ENCODE assay signal across 8 cellular contexts in the genomic region with DNA sequence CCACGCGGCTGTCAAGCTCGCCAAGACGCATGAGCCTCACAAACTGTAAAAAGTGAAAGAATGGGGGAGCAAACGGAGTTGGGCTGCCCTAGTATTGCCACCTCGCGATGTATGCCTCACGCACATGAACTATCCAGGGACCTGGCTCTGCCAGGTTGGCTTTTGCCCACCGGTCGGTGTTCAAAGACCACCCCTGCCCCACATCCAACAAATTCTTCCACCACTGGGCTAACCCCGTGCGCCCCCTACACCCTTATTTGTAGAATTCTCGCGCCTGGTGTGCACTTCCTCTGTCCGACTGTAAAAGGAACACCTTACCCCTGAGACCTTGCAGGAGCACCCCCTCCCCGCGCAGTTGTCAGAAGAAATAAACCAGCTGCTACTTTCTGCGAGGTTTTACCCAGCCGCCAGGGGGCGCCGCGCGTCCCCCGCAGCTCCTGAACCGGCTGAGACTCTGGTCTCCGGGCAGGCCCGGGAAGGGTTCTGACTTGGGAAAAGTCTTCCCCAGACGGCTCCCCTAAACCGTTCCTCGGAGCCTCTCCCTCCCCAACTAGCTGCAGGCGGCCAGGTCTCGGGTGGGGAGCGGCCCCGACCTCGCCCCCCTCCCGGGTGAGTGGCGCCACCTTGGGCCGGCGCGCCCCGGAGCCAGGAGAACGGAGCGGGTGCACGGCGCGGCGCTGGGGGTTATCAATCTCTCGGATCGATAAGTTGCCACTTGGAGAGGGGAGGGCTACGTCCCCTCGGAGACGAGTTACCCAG. TPM values are rescaled to one million over a fixed set of nuclear protein-coding genes. Genes with fewer than 3 reads are reported as not detected.
DNase-seq lines count a peak whose midpoint lies in the region; ATAC-seq and TF ChIP-seq lines count a peak whose summit lies in the region.

No MANE protein-coding gene starts in this region.

- H4K20me1 ChIP-seq in GM23248 (ENCODE audit: insufficient read depth), result no peaks in the 10 kb centered on the region

- WGBS in GM23248 (ENCODE audit: low coverage in 1 of 2, low lambda C conversion rate in 2 of 2, missing lambda C conversion rate in 2 of 2), 2 experiments, result 2% methylated on average over 35 to 39 of the region's 52 CpGs

- no peak overlapping the region for H3K9ac ChIP-seq in GM23248

- H3K9me2 ChIP-seq in GM23248 (ENCODE audit: insufficient read depth), result no peaks in the 10 kb centered on the region

- peak overlapping the region; percentile 83 for H3K4me2 ChIP-seq in GM23248 (ENCODE audit: unreplicated experiment)

- in situ Hi-C loops in GM23248 (cut with MboI), result no loop called here

- H3K9me3 ChIP-seq in GM23248 (ENCODE audit: low read depth) (no peaks in the 10 kb centered on the region), neutrophil (peaks cover 3% of the 10 kb centered on the region)

- no peaks in the 10 kb centered on the region for H3K36me3 ChIP-seq in ACC112 (ENCODE audit: insufficient read depth, low read length)
- H3K36me3 ChIP-seq in GM23248 (ENCODE audit: low read depth), result no peaks in the 10 kb centered on the region
- H3K36me3 ChIP-seq in neutrophil, result no peaks in the 10 kb centered on the region

- no peak for ATAC-seq in HG03175 (IDR thresholded peaks at IDR 0.05; ENCODE audit: unreplicated experiment)
- no peak for ATAC-seq in GM21723 (IDR thresholded peaks at IDR 0.05; ENCODE audit: unreplicated experiment)

- H3K4me3 ChIP-seq in ACC112 (ENCODE audit: low read depth, low read length), result peak overlapping the region; percentile 83
- H3K4me3 ChIP-seq in GM23248, result peak overlapping the region; percentile 77
- H3K4me3 ChIP-seq in neutrophil (ENCODE audit: low read depth in 1 of 2, low read length in 1 of 2), result peak overlapping the region; percentile 17 to 35

- H3K27me3 ChIP-seq in ACC112 (ENCODE audit: insufficient read depth, low read length) (peaks cover 13% of the 10 kb centered on the region; the same call in 1 of the 2 replicates), GM23248 (replicated peaks; ENCODE audit: insufficient read depth) (peaks cover 31% of the 10 kb centered on the region), neutrophil (peaks cover 100% of the 10 kb centered on the region)

- H3K27ac ChIP-seq in ACC112 (ENCODE audit: low read depth, low read length), result no peak overlapping the region
- H3K27ac ChIP-seq in GM23248, result no peak overlapping the region
- H3K27ac ChIP-seq in neutrophil, result no peak overlapping the region

- H3K4me1 ChIP-seq in ACC112 (ENCODE audit: control insufficient read depth, insufficient read depth, low read length, unreplicated experiment) (peaks cover 9% of the 10 kb centered on the region), GM23248 (ENCODE audit: insufficient read depth) (no peaks in the 10 kb centered on the region), neutrophil (ENCODE audit: control insufficient read depth in 1 of 2, insufficient read depth in 1 of 2, low read depth in 1 of 2, low read length in 1 of 2) (peaks cover 11 to 42% of the 10 kb centered on the region in 2 experiments)

- no peaks in the 10 kb centered on the region for H3F3A ChIP-seq in GM23248 (ENCODE audit: insufficient read depth)

- TF ChIP-seq CTCF in neutrophil (IDR thresholded peaks at IDR 0.05), result peak; percentile 64

- H2AFZ ChIP-seq in ACC112 (ENCODE audit: low read length, unreplicated experiment), result peak overlapping the region; percentile 62
- no peak overlapping the region for H2AFZ ChIP-seq in GM23248

- H3K79me2 ChIP-seq in ACC112 (ENCODE audit: control insufficient read depth, insufficient read depth, low read length, unreplicated experiment) (peaks cover 9% of the 10 kb centered on the region), GM23248 (ENCODE audit: insufficient read depth) (no peaks in the 10 kb centered on the region)

- DNase-seq in GM23248 (peak; percentile 60), NCI-H82 treated with DMSO at 0.1 percent for 48 hours (lab: John Stamatoyannopoulos, UW; ENCODE audit: unreplicated experiment) (peak; percentile 83), germinal center (ENCODE audit: low spot score) (peak; percentile 75)
- DNase-seq in activated T-helper 1 cell treated with anti-CD3 and anti-CD28 coated beads, Interleukin-2, amount 50 U/mL, for 16 hours (ENCODE audit: low read depth in 1 of 2, low spot score in 1 of 2), result peak; percentile 20 to 22

RNA-seq across cellular contexts. Expression of a gene that starts 1.7 kb away (rescaled TPM):
- total RNA-seq in GM23248 (2014; rRNA removed; shearing (Covaris generic)), result 0.13 and 0.43 TPM in 2 replicates
- 0.49 and 0.72 TPM in 2 replicates for polyA plus RNA-seq in GM23248 (2016; fragmentation: Nextera tagmentation; extraction: Ambion mirVana)

Comparison
In these comparisons a context has a peak if more than half of its experiments do, and no peak if none do; other contexts are left out.
1. H3K4me3 ChIP-seq: peak in every context shown above with its lines; median percentile 83 in ACC112; 77 in GM23248; 26 in neutrophil.
2. DNase-seq: peak in every context shown above with its lines; median percentile 83 in NCI-H82 treated with DMSO at 0.1 percent for 48 hours; 75 in germinal center; 60 in GM23248; 21 in activated T-helper 1 cell treated with anti-CD3 and anti-CD28 coated beads, Interleukin-2, amount 50 U/mL, for 16 hours.